In genomic region chr1:63327417-63328139, GRCh38 we compare ENCODE assay signal across 8 cellular contexts.
A peak's percentile ranks its signal among the peaks of the same experiment; 100 is the strongest.
DNase-seq lines count a peak whose midpoint lies in the region; ATAC-seq and TF ChIP-seq lines count a peak whose summit lies in the region.

No MANE protein-coding gene starts in this region.

- no peaks in the 10 kb centered on the region for H3K9me2 ChIP-seq in OCI-LY1 (ENCODE audit: low read depth, low read length)

- DNase-seq in AG04449 (ENCODE audit: low read depth, low spot score) (no peak), astrocyte of the hippocampus (ENCODE audit: low read depth, low spot score) (peak; percentile 77)
- no peak for DNase-seq in stimulated activated naive B cell treated with anti-CD40 and anti-IgM and Interleukin-4, amounts not matched to agents 10 μg/mL and 1 μg/mL and 100 μg/mL, for 72 hours

- ATAC-seq in HG03432 (IDR thresholded peaks at IDR 0.05; ENCODE audit: unreplicated experiment), result peak; percentile 55
- peak in 1 of 2 donors; percentile 53 for ATAC-seq in stimulated activated naive B cell treated with anti-CD40 and anti-IgM and Interleukin-4, amounts not matched to agents 10 μg/mL and 1 μg/mL and 100 μg/mL, for 72 hours (replicated peaks)
- no peak for ATAC-seq in GM21619 (IDR thresholded peaks at IDR 0.05; ENCODE audit: unreplicated experiment)

- H3K36me3 ChIP-seq in ES-I3 (ENCODE audit: insufficient read depth, low read length) (no peaks in the 10 kb centered on the region), OCI-LY1 (ENCODE audit: insufficient read depth, low read length) (no peaks in the 10 kb centered on the region), iPS-20b (ENCODE audit: insufficient read depth, low read depth, low read length) (no peaks in the 10 kb centered on the region)

- no peaks in the 10 kb centered on the region for H3F3A ChIP-seq in OCI-LY1 (ENCODE audit: insufficient read depth, low read length)

- H3K9me3 ChIP-seq in ES-I3 (ENCODE audit: control insufficient read depth, insufficient read depth, low read length) (no peaks in the 10 kb centered on the region), OCI-LY1 (ENCODE audit: low read length) (no peaks in the 10 kb centered on the region), iPS-20b (ENCODE audit: insufficient read depth, low read depth, low read length) (no peaks in the 10 kb centered on the region)

- H3K4me3 Mint-ChIP-seq in stimulated activated naive B cell treated with anti-CD40 and anti-IgM and Interleukin-4, amounts not matched to agents 10 μg/mL and 1 μg/mL and 100 μg/mL, for 72 hours, result peak overlapping the region; percentile 56 to 60

- H3K4me1 ChIP-seq in ES-I3 (ENCODE audit: insufficient read depth, low read length), result peaks cover 3% of the 10 kb centered on the region
- H3K4me1 ChIP-seq in OCI-LY1 (ENCODE audit: insufficient read depth, low read length, severe bottlenecking), result peaks cover 17% of the 10 kb centered on the region
- peaks cover 27% of the 10 kb centered on the region; the same call in 1 of the 2 replicates for H3K4me1 ChIP-seq in iPS-20b (ENCODE audit: insufficient read depth, low read length)

- peaks cover 56 to 65% of the 10 kb centered on the region in 2 donors for H3K27me3 Mint-ChIP-seq in stimulated activated naive B cell treated with anti-CD40 and anti-IgM and Interleukin-4, amounts not matched to agents 10 μg/mL and 1 μg/mL and 100 μg/mL, for 72 hours

- POLR2A ChIA-PET in AG04449 (lab: Yijun Ruan, JAX), result interaction anchor here (0.6 kb wide), 1 partner anchor 10 kb away, joined by 3 read pairs; no protein-coding TSS in a partner anchor

- H2AFZ ChIP-seq in OCI-LY1 (ENCODE audit: low read length), result peak overlapping the region; percentile 73

- H3K9ac ChIP-seq in ES-I3 (ENCODE audit: low read depth, low read length) (peak overlapping the region; percentile 33), OCI-LY1 (ENCODE audit: low read length) (peak overlapping the region; percentile 37; the same call in 1 of the 2 replicates), iPS-20b (ENCODE audit: low read depth, low read length) (peak overlapping the region; percentile 26; the same call in 1 of the 2 replicates)

- no peaks in the 10 kb centered on the region for H4K20me1 ChIP-seq in OCI-LY1 (ENCODE audit: insufficient read depth, low read length)

- H3K36me3 Mint-ChIP-seq in stimulated activated naive B cell treated with anti-CD40 and anti-IgM and Interleukin-4, amounts not matched to agents 10 μg/mL and 1 μg/mL and 100 μg/mL, for 72 hours, result peaks cover 16 to 22% of the 10 kb centered on the region in 2 donors

- TF ChIP-seq CTCF in AG04449 (IDR thresholded peaks at IDR 0.05; ENCODE audit: insufficient read depth, low read length, missing control alignments) (peak; percentile 85), OCI-LY1 (IDR thresholded peaks at IDR 0.05; ENCODE audit: low read length) (peak; percentile 78)

- CTCF ChIA-PET in AG04449 (lab: Yijun Ruan, JAX), result interaction anchor here (1.1 to 4.5 kb wide), 9 partner anchors 8 to 227 kb away, joined by 3 to 21 read pairs (median 5); no protein-coding TSS in a partner anchor

- peak overlapping the region; percentile 67 for H3K4me2 ChIP-seq in OCI-LY1 (ENCODE audit: low read length)

- H3K4me3 ChIP-seq in AG04449 (ENCODE audit: low read depth, low read length), result no peak overlapping the region
- H3K4me3 ChIP-seq in OCI-LY1 (ENCODE audit: low read depth, low read length, poor library complexity, severe bottlenecking), result peak overlapping the region; percentile 49
- peak overlapping the region; percentile 90; the same call in 1 of the 2 replicates for H3K4me3 ChIP-seq in iPS-20b (ENCODE audit: low read length)

- H3K4me1 Mint-ChIP-seq in stimulated activated naive B cell treated with anti-CD40 and anti-IgM and Interleukin-4, amounts not matched to agents 10 μg/mL and 1 μg/mL and 100 μg/mL, for 72 hours, result peaks cover 17 to 40% of the 10 kb centered on the region in 2 donors

- no peaks in the 10 kb centered on the region for H3K79me2 ChIP-seq in OCI-LY1 (ENCODE audit: insufficient read depth, low read length)

- H3K27ac Mint-ChIP-seq in stimulated activated naive B cell treated with anti-CD40 and anti-IgM and Interleukin-4, amounts not matched to agents 10 μg/mL and 1 μg/mL and 100 μg/mL, for 72 hours, result peak overlapping the region; percentile 92

- H3K27ac ChIP-seq in OCI-LY1 (ENCODE audit: low read depth, low read length, poor library complexity, severe bottlenecking) (no peak overlapping the region), iPS-20b (ENCODE audit: low read length) (no peak overlapping the region)

- H3K9me3 Mint-ChIP-seq in stimulated activated naive B cell treated with anti-CD40 and anti-IgM and Interleukin-4, amounts not matched to agents 10 μg/mL and 1 μg/mL and 100 μg/mL, for 72 hours, result peaks cover 7 to 12% of the 10 kb centered on the region in 2 donors

- H3K27me3 ChIP-seq in OCI-LY1 (ENCODE audit: insufficient read depth, low read length) (no peaks in the 10 kb centered on the region), iPS-20b (ENCODE audit: insufficient read depth, low read length) (peaks cover 100% of the 10 kb centered on the region)
